In the genomic region with DNA sequence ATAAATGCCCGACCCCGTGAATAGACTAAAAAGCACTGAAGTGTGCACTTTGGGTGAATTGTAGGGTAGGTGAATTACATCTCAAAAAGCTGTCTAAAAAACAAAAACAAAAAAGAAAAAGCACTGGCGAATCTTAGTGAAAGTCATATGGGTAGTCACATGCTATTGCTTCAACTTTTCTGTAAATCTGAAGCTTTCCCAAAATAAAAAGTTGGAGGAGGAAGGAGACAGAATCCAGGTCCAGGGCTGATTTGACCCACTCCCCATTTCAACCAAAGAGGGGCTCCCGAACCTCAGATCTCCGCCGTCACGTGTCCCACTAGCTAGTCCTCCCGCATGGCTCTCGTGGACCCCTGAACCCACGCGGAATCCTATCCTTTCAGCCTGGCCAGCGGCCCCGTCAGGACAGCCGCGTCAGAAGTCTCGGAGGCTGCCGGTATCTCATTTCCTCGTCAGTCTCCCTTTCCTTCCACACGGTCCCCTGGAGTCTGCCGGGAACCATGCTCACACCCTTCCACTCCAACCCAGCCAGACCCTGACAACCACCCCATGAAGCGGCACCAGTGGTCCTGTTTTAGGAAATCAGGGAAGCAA, we compare ENCODE assay signal across 1 cellular context.
TF ChIP-seq lines count a peak whose summit lies in the region.

No MANE protein-coding gene starts in this region.

TF ChIP-seq in H1, 55 proteins besides CTCF, POLR2A, EP300 and RAD21:
- no peak for TF ChIP-seq SUZ12 (IDR thresholded peaks at IDR 0.05; ENCODE audit: low read length)
- TF ChIP-seq SP1 (IDR thresholded peaks at IDR 0.05; ENCODE audit: low read depth, low read length), result no peak
- no peak for TF ChIP-seq FOSL1 (IDR thresholded peaks at IDR 0.05; ENCODE audit: insufficient read depth, low read depth, low read length)
- TF ChIP-seq GABPA (IDR thresholded peaks at IDR 0.05; ENCODE audit: borderline replicate concordance, insufficient read depth, low read length), result no peak
- TF ChIP-seq, protein P1, sequence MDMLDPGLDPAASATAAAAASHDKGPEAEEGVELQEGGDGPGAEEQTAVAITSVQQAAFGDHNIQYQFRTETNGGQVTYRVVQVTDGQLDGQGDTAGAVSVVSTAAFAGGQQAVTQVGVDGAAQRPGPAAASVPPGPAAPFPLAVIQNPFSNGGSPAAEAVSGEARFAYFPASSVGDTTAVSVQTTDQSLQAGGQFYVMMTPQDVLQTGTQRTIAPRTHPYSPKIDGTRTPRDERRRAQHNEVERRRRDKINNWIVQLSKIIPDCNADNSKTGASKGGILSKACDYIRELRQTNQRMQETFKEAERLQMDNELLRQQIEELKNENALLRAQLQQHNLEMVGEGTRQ (IDR thresholded peaks at IDR 0.05; ENCODE audit: low read length), result no peak
- TF ChIP-seq SIX5 (IDR thresholded peaks at IDR 0.05; ENCODE audit: low read depth, low read length), result no peak
- no peak for TF ChIP-seq CEBPB (IDR thresholded peaks at IDR 0.05; ENCODE audit: low read depth, low read length)
- TF ChIP-seq, protein P2, sequence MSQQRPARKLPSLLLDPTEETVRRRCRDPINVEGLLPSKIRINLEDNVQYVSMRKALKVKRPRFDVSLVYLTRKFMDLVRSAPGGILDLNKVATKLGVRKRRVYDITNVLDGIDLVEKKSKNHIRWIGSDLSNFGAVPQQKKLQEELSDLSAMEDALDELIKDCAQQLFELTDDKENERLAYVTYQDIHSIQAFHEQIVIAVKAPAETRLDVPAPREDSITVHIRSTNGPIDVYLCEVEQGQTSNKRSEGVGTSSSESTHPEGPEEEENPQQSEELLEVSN (IDR thresholded peaks at IDR 0.05), result no peak
- no peak for TF ChIP-seq KDM5A (IDR thresholded peaks at IDR 0.05; ENCODE audit: low read length)
